Comparison of ENCODE assay signal across 20 cellular contexts in the genomic region with DNA sequence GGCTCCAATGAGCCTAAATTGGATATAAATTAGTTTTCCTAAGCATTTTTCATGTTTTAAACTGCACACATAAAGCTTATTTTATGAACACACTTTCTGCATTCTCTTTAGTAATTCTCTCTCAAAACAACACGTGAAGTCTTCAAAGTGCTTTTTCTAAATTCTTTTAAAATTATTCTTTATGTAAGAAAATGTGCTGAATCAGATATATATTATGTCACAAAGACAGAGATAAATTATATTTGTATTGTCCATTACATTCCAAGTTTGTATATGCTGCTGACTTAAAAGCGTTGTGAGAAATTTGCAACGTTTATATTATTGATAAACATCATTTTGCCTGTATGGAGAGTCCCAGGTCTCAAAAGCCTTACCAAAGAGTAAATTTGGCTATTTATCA.
DNase-seq lines count a peak whose midpoint lies in the region; ATAC-seq, FAIRE-seq and TF ChIP-seq lines count a peak whose summit lies in the region.
"Had no signal": no experiment of that assay in that cellular context is flagged by ENCODE, and none has a peak within 500 bp of the region (broad histone marks: within the 10 kb centered on the region; RNA-seq: fewer than 3 reads in every experiment).

No MANE protein-coding gene starts in this region.

- H3K4me1 ChIP-seq in HepG2 (ENCODE audit: insufficient read depth, low read length) (no peaks in the 10 kb centered on the region), right lobe of liver (peaks cover 0 to 8% (median 3%) of the 10 kb centered on the region in 4 donors), OCI-LY3 (ENCODE audit: low read length) (peaks cover 96% of the 10 kb centered on the region), endothelial cell of umbilical vein (ENCODE audit: control insufficient read depth, extremely low read depth, insufficient read depth, low read length) (no peaks in the 10 kb centered on the region)

- no peaks in the 10 kb centered on the region for H3K79me2 ChIP-seq in HepG2 (ENCODE audit: insufficient read depth, low read length)
- peaks cover 89% of the 10 kb centered on the region for H3K79me2 ChIP-seq in OCI-LY3 (ENCODE audit: low read length)
- H3K79me2 ChIP-seq in endothelial cell of umbilical vein (ENCODE audit: control insufficient read depth, insufficient read depth, low read length) = no peaks in the 10 kb centered on the region

- no peak for TF ChIP-seq RAD21 in HepG2 (CRISPR knock-in tag; IDR thresholded peaks at IDR 0.05)

- WGBS in HepG2 (ENCODE audit: low lambda C conversion rate) = 40% methylated on average over 3 of the region's 3 CpGs
- WGBS in right lobe of liver (ENCODE audit: insufficient coverage, low coverage, low lambda C conversion rate, missing lambda C conversion rate) = 76% methylated on average over 3 of the region's 3 CpGs

- H3K9ac ChIP-seq in HepG2 (ENCODE audit: insufficient read depth, low read depth, low read length) (no peak overlapping the region), OCI-LY3 (ENCODE audit: low read length) (peak overlapping the region; percentile 69), endothelial cell of umbilical vein (replicated peaks; ENCODE audit: extremely low read depth, insufficient read depth, low read length) (no peak overlapping the region)

- H3K4me2 ChIP-seq in HepG2 (ENCODE audit: low read depth, low read length) = no peak overlapping the region
- peak overlapping the region; percentile 85 for H3K4me2 ChIP-seq in OCI-LY3 (ENCODE audit: low read length)
- H3K4me2 ChIP-seq in endothelial cell of umbilical vein (ENCODE audit: insufficient read depth, low read length) = no peak overlapping the region
- H3K4me2 ChIP-seq: GM23338 had no signal

- BruUV-seq in HepG2 (replicated peaks; lab: Mats Ljungman, UMichigan) (no TSS peak), endothelial cell of umbilical vein (replicated peaks; lab: Mats Ljungman, UMichigan) (no TSS peak)

- H4K20me1 ChIP-seq in HepG2 (ENCODE audit: insufficient read depth, low read length) (no peaks in the 10 kb centered on the region), OCI-LY3 (ENCODE audit: insufficient read depth, low read length) (no peaks in the 10 kb centered on the region), endothelial cell of umbilical vein (replicated peaks; ENCODE audit: control insufficient read depth, extremely low read depth, insufficient read depth, low read length) (no peaks in the 10 kb centered on the region)

- CTCF ChIA-PET in HepG2 (lab: Yijun Ruan, JAX; ENCODE audit: low intra/inter-chr PET ratio, low total read pairs) (no interaction called here), endothelial cell of umbilical vein (lab: Charles Lee) (interaction anchor here (0.8 kb wide), 1 partner anchor 32 kb away, joined by 3 read pairs; no protein-coding TSS in a partner anchor), RWPE1 (lab: Yijun Ruan, JAX) (interaction anchor here (0.7 kb wide), 1 partner anchor 298 kb away, joined by 5 read pairs; no protein-coding TSS in a partner anchor)

- H2AFZ ChIP-seq in HepG2 (ENCODE audit: low read length) (no peak overlapping the region), OCI-LY3 (ENCODE audit: low read depth, low read length) (no peak overlapping the region), endothelial cell of umbilical vein (ENCODE audit: low read depth, low read length) (no peak overlapping the region)
- H2AFZ ChIP-seq: GM23338 had no signal

- POLR2A ChIA-PET in HepG2 (lab: Yijun Ruan, JAX) (no interaction called here), endothelial cell of umbilical vein (lab: Charles Lee) (no interaction called here), RWPE1 (lab: Yijun Ruan, JAX; ENCODE audit: low non-redundant PET) (no interaction called here)

- TF ChIP-seq CTCF in HepG2 (CRISPR knock-in tag; IDR thresholded peaks at IDR 0.05) (no peak), right lobe of liver (IDR thresholded peaks at IDR 0.05) (no peak), OCI-LY3 (IDR thresholded peaks at IDR 0.05; ENCODE audit: low read depth, low read length) (no peak), endothelial cell of umbilical vein (IDR thresholded peaks at IDR 0.05; ENCODE audit: extremely low read depth in 1 of 2, insufficient read depth in 1 of 2, low read depth in 1 of 2, low read length in 2 of 2) (no peak), RWPE1 (conservative IDR thresholded peaks at IDR 0.05; ENCODE audit: low read depth) (no peak)

- FAIRE-seq in HepG2 (lab: Jason Lieb, UNC) (no peak), endothelial cell of umbilical vein (lab: Jason Lieb, UNC) (peak; percentile 31)
- FAIRE-seq: G401.6, GM12892, GM19239 had no signal

- H3K27me3 ChIP-seq in HepG2 (ENCODE audit: control insufficient read depth in 1 of 2, insufficient read depth in 2 of 2, low read length in 2 of 2) (no peaks in the 10 kb centered on the region), right lobe of liver (no peaks in the 10 kb centered on the region), OCI-LY3 (ENCODE audit: low read depth, low read length) (no peaks in the 10 kb centered on the region), endothelial cell of umbilical vein (ENCODE audit: control insufficient read depth in 2 of 2, insufficient read depth in 2 of 2, low read length in 2 of 2) (no peaks in the 10 kb centered on the region)

- no peak for DNase-seq in HepG2 (ENCODE audit: low spot score)
- no peak for DNase-seq in right lobe of liver
- DNase-seq in endothelial cell of umbilical vein (ENCODE audit: low read depth, low spot score) = no peak
- no peak for DNase-seq in SIG-M5 (lab: John Stamatoyannopoulos, UW)
- no peak for DNase-seq in RWPE1 (ENCODE audit: low spot score)
- no peak for DNase-seq in activated gamma-delta T cell (lab: John Stamatoyannopoulos, UW)
- DNase-seq: 8988T; C1 segment of cervical spinal cord; Calu3; CD4-positive, alpha-beta memory T cell; COR-L47; DMS153; DND-41; H9 had no signal

- in situ Hi-C loops in HepG2 (cut with HindIII; ENCODE audit: extremely low pct_ligation_motif_present, low pct_unique_long_range_greater_than_20kb) = no loop called here

- ATAC-seq in HepG2 (no peak), right lobe of liver (no peak)
- ATAC-seq: GM23338, HCT116 had no signal

- intact Hi-C loops in HepG2 (cut with micrococcal nuclease; ENCODE audit: unreplicated experiment) (no loop called here), right lobe of liver (cut with DNase I) (no loop called here), endothelial cell of umbilical vein (cut with micrococcal nuclease) (no loop called here)

- TF ChIP-seq EP300 in HepG2 (IDR thresholded peaks at IDR 0.05; ENCODE audit: low read depth in 2 of 2, low read length in 2 of 2) (no peak), HepG2 (CRISPR knock-in tag; IDR thresholded peaks at IDR 0.05; ENCODE audit: borderline replicate concordance) (no peak)

- dilution Hi-C loops in endothelial cell of umbilical vein (cut with MboI; ENCODE audit: extremely low pct_ligation_motif_present, low sequenced_read_pairs) = no loop called here

- H3K9me1 ChIP-seq in endothelial cell of umbilical vein (replicated peaks; ENCODE audit: control insufficient read depth, extremely low read depth, insufficient read depth, low read length) = no peaks in the 10 kb centered on the region

- no peak for TF ChIP-seq POLR2A in HepG2 (IDR thresholded peaks at IDR 0.05; ENCODE audit: insufficient read depth in 1 of 2, low read depth in 2 of 2, low read length in 2 of 2)
- TF ChIP-seq POLR2A in right lobe of liver (IDR thresholded peaks at IDR 0.05) = no peak
- TF ChIP-seq POLR2A in endothelial cell of umbilical vein (IDR thresholded peaks at IDR 0.05; ENCODE audit: low read depth, low read length) = no peak

- H3K4me3 ChIP-seq in HepG2 (replicated peaks in 1 of 3; ENCODE audit: insufficient read depth in 1 of 3, low read depth in 2 of 3, low read length in 3 of 3) (no peak overlapping the region), right lobe of liver (no peak overlapping the region), OCI-LY3 (ENCODE audit: low read length) (peak overlapping the region; percentile 58), endothelial cell of umbilical vein (replicated peaks in 1 of 3; ENCODE audit: insufficient read depth in 1 of 3, low read depth in 1 of 3, low read length in 3 of 3) (no peak overlapping the region)
- H3K4me3 ChIP-seq: GM23338 had no signal

- H3K9me3 ChIP-seq in HepG2 (ENCODE audit: low read length) (no peaks in the 10 kb centered on the region), right lobe of liver (no peaks in the 10 kb centered on the region), OCI-LY3 (ENCODE audit: insufficient read depth, low read length) (no peaks in the 10 kb centered on the region), endothelial cell of umbilical vein (replicated peaks; ENCODE audit: control insufficient read depth, insufficient read depth, low read length) (no peaks in the 10 kb centered on the region)

- no peak overlapping the region for H3K27ac ChIP-seq in HepG2 (ENCODE audit: extremely low read length, insufficient read depth, low read length)
- no peak overlapping the region for H3K27ac ChIP-seq in right lobe of liver
- peak overlapping the region; percentile 96 for H3K27ac ChIP-seq in OCI-LY3 (ENCODE audit: low read length)
- H3K27ac ChIP-seq in endothelial cell of umbilical vein (ENCODE audit: insufficient read depth, low read depth, low read length) = no peak overlapping the region
- no peak overlapping the region for H3K27ac ChIP-seq in RWPE1

- H3K36me3 ChIP-seq in HepG2 (replicated peaks in 1 of 2; ENCODE audit: control insufficient read depth in 1 of 2, insufficient read depth in 2 of 2, low read length in 2 of 2) = no peaks in the 10 kb centered on the region
- no peaks in the 10 kb centered on the region for H3K36me3 ChIP-seq in right lobe of liver
- H3K36me3 ChIP-seq in OCI-LY3 (replicated peaks; ENCODE audit: low read depth, low read length) = peaks cover 19% of the 10 kb centered on the region
- H3K36me3 ChIP-seq in endothelial cell of umbilical vein (ENCODE audit: control insufficient read depth in 2 of 2, extremely low read depth in 1 of 2, insufficient read depth in 2 of 2, low read length in 2 of 2) = no peaks in the 10 kb centered on the region

TF ChIP-seq in HepG2, 621 proteins besides CTCF, POLR2A, EP300 and RAD21:
- TF ChIP-seq ASH2L (IDR thresholded peaks at IDR 0.05; ENCODE audit: insufficient read length, low read depth, low read length) (no peak), GATAD1 (CRISPR knock-in tag; IDR thresholded peaks at IDR 0.05) (no peak), MAFK (conservative IDR thresholded peaks at IDR 0.05 in 1 of 2, IDR thresholded peaks at IDR 0.05 in 1 of 2; ENCODE audit: low read length in 2 of 2) (peak; percentile 11 to 71; a peak in 2 of 4 replicates), FOXO1 (CRISPR knock-in tag; IDR thresholded peaks at IDR 0.05) (no peak), MAFF (IDR thresholded peaks at IDR 0.05; ENCODE audit: low read depth, low read length) (peak; percentile 46)
TF ChIP-seq in HepG2: peak in this region for 2.

TF ChIP-seq in endothelial cell of umbilical vein, 7 proteins besides CTCF, POLR2A, EP300 and RAD21 (continues in another document):
- no peak for TF ChIP-seq GATA2 (IDR thresholded peaks at IDR 0.05; ENCODE audit: insufficient read depth, insufficient read length, low read depth, low read length)
- no peak for TF ChIP-seq EZH2 (IDR thresholded peaks at IDR 0.05; ENCODE audit: borderline replicate concordance, low read depth, low read length, severe bottlenecking)
- no peak for TF ChIP-seq FOS (IDR thresholded peaks at IDR 0.05; ENCODE audit: borderline replicate concordance, insufficient read depth, low read length)
